In genomic region chr5:19900269-19900668, GRCh38 we compare ENCODE assay signal across 28 cellular contexts.
"Had no signal": no experiment of that assay in that cellular context is flagged by ENCODE, and none has a peak within 500 bp of the region (broad histone marks: within the 10 kb centered on the region; RNA-seq: fewer than 3 reads in every experiment).

No MANE protein-coding gene starts in this region.

- DNase-seq: dorsolateral prefrontal cortex; effector CD4-positive, alpha-beta T cell; endodermal cell; foreskin fibroblast; gastrocnemius medialis; heart left ventricle; hippocampal formation; islet precursor cell; kidney glomerular epithelial cell; left ventricle myocardium superior; lower lobe of right lung; naive thymus-derived CD8-positive, alpha-beta T cell; nephron progenitor cell; nucleus accumbens; posterior cingulate gyrus; psoas muscle; right cardiac atrium; stimulated activated CD4-positive, alpha-beta T cell treated with anti-CD3 and anti-CD28 coated beads, Interleukin-15, amount 100 ng/mL, for 24 hours; stimulated activated CD4-positive, alpha-beta T cell treated with anti-CD3 and anti-CD28 coated beads, Interleukin-4, amount 100 ng/mL, for 1 hour; stimulated activated CD8-positive, alpha-beta memory T cell treated with anti-CD3 and anti-CD28 coated beads, Interleukin-4, amount 100 ng/mL, for 48 hours; stimulated activated naive CD4-positive, alpha-beta T cell treated with Interleukin-2 at 50 U/mL for 16 hours; stomach; thyroid gland; trophoblast cell had no signal

- H3K36me3 ChIP-seq: gastrocnemius medialis, heart left ventricle, lower lobe of right lung, stomach, thyroid gland, vagina had no signal

- ATAC-seq: esophagus mucosa; gastrocnemius medialis; heart left ventricle; left ventricle myocardium superior; lower lobe of right lung; naive thymus-derived CD8-positive, alpha-beta T cell; psoas muscle; right cardiac atrium had no signal

- H3K9me3 ChIP-seq: gastrocnemius medialis, lower lobe of right lung, psoas muscle, stomach, thyroid gland, vagina had no signal

- H3K27ac ChIP-seq: dorsolateral prefrontal cortex, epithelial cell of prostate, gastrocnemius medialis, heart left ventricle, lower lobe of right lung, psoas muscle, skin epidermis, stomach, thyroid gland, vagina had no signal

- H3K4me3 ChIP-seq: dorsolateral prefrontal cortex, gastrocnemius medialis, heart left ventricle, lower lobe of right lung, psoas muscle, skin epidermis, stomach, thyroid gland, vagina had no signal

- H3K4me1 ChIP-seq: gastrocnemius medialis, heart left ventricle, lower lobe of right lung, psoas muscle, stomach, thyroid gland, vagina had no signal

- H3K27me3 ChIP-seq: dorsolateral prefrontal cortex, gastrocnemius medialis, heart left ventricle, stomach, thyroid gland, vagina had no signal
